Comparison of ENCODE assay signal across 15 cellular contexts in genomic region chr7:115654384-115655181, GRCh38.
A peak's percentile ranks its signal among the peaks of the same experiment; 100 is the strongest.
DNase-seq lines count a peak whose midpoint lies in the region; ATAC-seq and TF ChIP-seq lines count a peak whose summit lies in the region.
"Had no signal": no experiment of that assay in that cellular context is flagged by ENCODE, and none has a peak within 500 bp of the region (broad histone marks: within the 10 kb centered on the region; RNA-seq: fewer than 3 reads in every experiment).

No MANE protein-coding gene starts in this region.

- TF ChIP-seq CTCF in HFFc6 (IDR thresholded peaks at IDR 0.05) (no peak), osteoblast (IDR thresholded peaks at IDR 0.05; ENCODE audit: extremely low read depth, low read depth, low read length) (no peak)

- no peaks in the 10 kb centered on the region; the same call in 1 of the 2 replicates for H3K27me3 Mint-ChIP-seq in HFFc6 (ENCODE audit: insufficient read depth)
- H3K27me3 Mint-ChIP-seq in activated CD4-positive, alpha-beta T cell treated with anti-CD3 and anti-CD28 coated beads, Interleukin-2, amount 10 ng/mL, durations not matched to agents 24 days and 14 days, result no peaks in the 10 kb centered on the region
- H3K27me3 Mint-ChIP-seq: activated CD4-positive, alpha-beta T cell treated with anti-CD3 and anti-CD28 coated beads for 36 hours; activated naive CD8-positive, alpha-beta T cell treated with anti-CD3 and anti-CD28 coated beads, Interleukin-2, amount 10 ng/mL, durations not matched to agents 7 days and 5 days had no signal

- no peaks in the 10 kb centered on the region for H3K36me3 ChIP-seq in adipocyte (ENCODE audit: control insufficient read depth, insufficient read depth, low read length, severe bottlenecking)
- no peaks in the 10 kb centered on the region for H3K36me3 ChIP-seq in osteoblast (ENCODE audit: insufficient read depth, low read length)
- H3K36me3 ChIP-seq: BLaER1 treated with 17β-estradiol and CSF1 and Interleukin-3, amounts not matched to agents 10 nM and 100 nM had no signal

- no peak overlapping the region for H3K4me2 ChIP-seq in osteoblast (ENCODE audit: insufficient read depth, low read length)
- H3K4me2 ChIP-seq: BLaER1 treated with 17β-estradiol and CSF1 and Interleukin-3, amounts not matched to agents 10 nM and 100 nM had no signal

- peaks cover 20% of the 10 kb centered on the region for H3K4me1 Mint-ChIP-seq in HFFc6 (ENCODE audit: low read depth)
- no peaks in the 10 kb centered on the region for H3K4me1 Mint-ChIP-seq in activated CD4-positive, alpha-beta T cell treated with anti-CD3 and anti-CD28 coated beads, Interleukin-2, amount 10 ng/mL, durations not matched to agents 24 days and 14 days
- H3K4me1 Mint-ChIP-seq: activated CD4-positive, alpha-beta T cell treated with anti-CD3 and anti-CD28 coated beads for 36 hours; activated naive CD8-positive, alpha-beta T cell treated with anti-CD3 and anti-CD28 coated beads, Interleukin-2, amount 10 ng/mL, durations not matched to agents 7 days and 5 days had no signal

- H3K9me3 ChIP-seq in adipocyte (ENCODE audit: control insufficient read depth, low read length) (no peaks in the 10 kb centered on the region), osteoblast (ENCODE audit: low read depth, low read length) (no peaks in the 10 kb centered on the region)
- H3K9me3 ChIP-seq: BLaER1 treated with 17β-estradiol and CSF1 and Interleukin-3, amounts not matched to agents 10 nM and 100 nM had no signal

- no peaks in the 10 kb centered on the region for H4K20me1 ChIP-seq in osteoblast (ENCODE audit: insufficient read depth, low read length)
- H4K20me1 ChIP-seq: BLaER1 treated with 17β-estradiol and CSF1 and Interleukin-3, amounts not matched to agents 10 nM and 100 nM had no signal

- no peaks in the 10 kb centered on the region for H3K79me2 ChIP-seq in osteoblast (ENCODE audit: insufficient read depth, low read length)

- no peak overlapping the region for H2AFZ ChIP-seq in osteoblast (ENCODE audit: low read length)

- no peak overlapping the region for H3K9ac ChIP-seq in adipocyte (ENCODE audit: low read length)
- H3K9ac ChIP-seq: BLaER1 treated with 17β-estradiol and CSF1 and Interleukin-3, amounts not matched to agents 10 nM and 100 nM had no signal

- peak; percentile 58 for ATAC-seq in GM18511 (IDR thresholded peaks at IDR 0.05; ENCODE audit: unreplicated experiment)
- ATAC-seq: activated CD4-positive, alpha-beta T cell treated with anti-CD3 and anti-CD28 coated beads for 36 hours had no signal

- H3K4me1 ChIP-seq in adipocyte (ENCODE audit: control insufficient read depth, insufficient read depth, low read length), result no peaks in the 10 kb centered on the region
- H3K4me1 ChIP-seq in osteoblast (ENCODE audit: insufficient read depth, low read length), result no peaks in the 10 kb centered on the region
- H3K4me1 ChIP-seq: BLaER1 treated with 17β-estradiol and CSF1 and Interleukin-3, amounts not matched to agents 10 nM and 100 nM had no signal

- no peaks in the 10 kb centered on the region for H3K9me3 Mint-ChIP-seq in HFFc6
- no peaks in the 10 kb centered on the region for H3K9me3 Mint-ChIP-seq in activated CD4-positive, alpha-beta T cell treated with anti-CD3 and anti-CD28 coated beads, Interleukin-2, amount 10 ng/mL, durations not matched to agents 24 days and 14 days

- H3K27ac Mint-ChIP-seq in HFFc6, result peak overlapping the region; percentile 57
- no peak overlapping the region for H3K27ac Mint-ChIP-seq in activated CD4-positive, alpha-beta T cell treated with anti-CD3 and anti-CD28 coated beads, Interleukin-2, amount 10 ng/mL, durations not matched to agents 24 days and 14 days
- H3K27ac Mint-ChIP-seq: activated CD4-positive, alpha-beta T cell treated with anti-CD3 and anti-CD28 coated beads for 36 hours; activated naive CD8-positive, alpha-beta T cell treated with anti-CD3 and anti-CD28 coated beads, Interleukin-2, amount 10 ng/mL, durations not matched to agents 7 days and 5 days had no signal

- no peak overlapping the region for H3K4me3 ChIP-seq in adipocyte (ENCODE audit: low read length)
- H3K4me3 ChIP-seq in osteoblast (ENCODE audit: insufficient read depth, low read length), result no peak overlapping the region
- H3K4me3 ChIP-seq: BLaER1 treated with 17β-estradiol and CSF1 and Interleukin-3, amounts not matched to agents 10 nM and 100 nM had no signal

- no peak overlapping the region for H3K4me3 Mint-ChIP-seq in HFFc6
- no peak overlapping the region for H3K4me3 Mint-ChIP-seq in activated CD4-positive, alpha-beta T cell treated with anti-CD3 and anti-CD28 coated beads, Interleukin-2, amount 10 ng/mL, durations not matched to agents 24 days and 14 days
- H3K4me3 Mint-ChIP-seq: activated CD4-positive, alpha-beta T cell treated with anti-CD3 and anti-CD28 coated beads for 36 hours; activated naive CD8-positive, alpha-beta T cell treated with anti-CD3 and anti-CD28 coated beads, Interleukin-2, amount 10 ng/mL, durations not matched to agents 7 days and 5 days had no signal

- peak; percentile 55 for DNase-seq in HFFc6
- peak; percentile 14 for DNase-seq in adipocyte (ENCODE audit: low read depth)
- peak; percentile 89 for DNase-seq in osteoblast (ENCODE audit: insufficient read length, low spot score, missing footprints)
- DNase-seq in stimulated activated CD4-positive, alpha-beta T cell treated with anti-CD3 and anti-CD28 coated beads, Interleukin-15, amount 100 ng/mL, for 24 hours, result no peak
- no peak for DNase-seq in activated CD4-positive, alpha-beta T cell treated with anti-CD3 and anti-CD28 coated beads, Interleukin-2, amount 10 ng/mL, durations not matched to agents 24 days and 14 days
- no peak for DNase-seq in DMS 273 (lab: John Stamatoyannopoulos, UW; ENCODE audit: unreplicated experiment)
- DNase-seq in stimulated activated naive CD4-positive, alpha-beta T cell treated with Interleukin-2 at 50 U/mL for 16 hours (lab: John Stamatoyannopoulos, UW), result no peak
- DNase-seq: activated CD4-positive, alpha-beta T cell treated with anti-CD3 and anti-CD28 coated beads for 36 hours; activated naive CD8-positive, alpha-beta T cell treated with anti-CD3 and anti-CD28 coated beads, Interleukin-2, amount 10 ng/mL, durations not matched to agents 7 days and 5 days; activated T-cell treated with anti-CD3 and anti-CD28 coated beads, Interleukin-2, amount 50 U/mL, for 1 hour; NCI-H1092; NCI-H2171 treated with DMSO at 0.1 percent for 48 hours; SHP77 had no signal

- H3K27me3 ChIP-seq in adipocyte (replicated peaks; ENCODE audit: control insufficient read depth, insufficient read depth, low read length) (no peaks in the 10 kb centered on the region), osteoblast (ENCODE audit: insufficient read depth, low read length) (no peaks in the 10 kb centered on the region)
- H3K27me3 ChIP-seq: BLaER1 treated with 17β-estradiol and CSF1 and Interleukin-3, amounts not matched to agents 10 nM and 100 nM had no signal

- peaks cover 4% of the 10 kb centered on the region; the same call in 1 of the 2 replicates for H3K36me3 Mint-ChIP-seq in HFFc6 (ENCODE audit: low read depth)
- H3K36me3 Mint-ChIP-seq in activated CD4-positive, alpha-beta T cell treated with anti-CD3 and anti-CD28 coated beads, Interleukin-2, amount 10 ng/mL, durations not matched to agents 24 days and 14 days (ENCODE audit: low read depth), result no peaks in the 10 kb centered on the region
- H3K36me3 Mint-ChIP-seq: activated naive CD8-positive, alpha-beta T cell treated with anti-CD3 and anti-CD28 coated beads, Interleukin-2, amount 10 ng/mL, durations not matched to agents 7 days and 5 days had no signal

- H3K27ac ChIP-seq in osteoblast (ENCODE audit: low read depth, low read length), result no peak overlapping the region
- H3K27ac ChIP-seq: BLaER1 treated with 17β-estradiol and CSF1 and Interleukin-3, amounts not matched to agents 10 nM and 100 nM had no signal

- intact Hi-C loops in activated CD4-positive, alpha-beta T cell treated with anti-CD3 and anti-CD28 coated beads, Interleukin-2, amount 10 ng/mL, durations not matched to agents 24 days and 14 days (cut with micrococcal nuclease), result no loop called here

Comparison
In these comparisons a context has a peak if more than half of its experiments do, and no peak if none do; other contexts are left out.
1. DNase-seq: peak in HFFc6 (single experiment), adipocyte (single experiment) and osteoblast (single experiment); none in stimulated activated CD4-positive, alpha-beta T cell treated with anti-CD3 and anti-CD28 coated beads, Interleukin-15, amount 100 ng/mL, for 24 hours (single experiment), activated CD4-positive, alpha-beta T cell treated with anti-CD3 and anti-CD28 coated beads, Interleukin-2, amount 10 ng/mL, durations not matched to agents 24 days and 14 days (single experiment), DMS 273 (single experiment) and stimulated activated naive CD4-positive, alpha-beta T cell treated with Interleukin-2 at 50 U/mL for 16 hours (single experiment).